ENCODE assay signal across 8 cellular contexts in the genomic region with DNA sequence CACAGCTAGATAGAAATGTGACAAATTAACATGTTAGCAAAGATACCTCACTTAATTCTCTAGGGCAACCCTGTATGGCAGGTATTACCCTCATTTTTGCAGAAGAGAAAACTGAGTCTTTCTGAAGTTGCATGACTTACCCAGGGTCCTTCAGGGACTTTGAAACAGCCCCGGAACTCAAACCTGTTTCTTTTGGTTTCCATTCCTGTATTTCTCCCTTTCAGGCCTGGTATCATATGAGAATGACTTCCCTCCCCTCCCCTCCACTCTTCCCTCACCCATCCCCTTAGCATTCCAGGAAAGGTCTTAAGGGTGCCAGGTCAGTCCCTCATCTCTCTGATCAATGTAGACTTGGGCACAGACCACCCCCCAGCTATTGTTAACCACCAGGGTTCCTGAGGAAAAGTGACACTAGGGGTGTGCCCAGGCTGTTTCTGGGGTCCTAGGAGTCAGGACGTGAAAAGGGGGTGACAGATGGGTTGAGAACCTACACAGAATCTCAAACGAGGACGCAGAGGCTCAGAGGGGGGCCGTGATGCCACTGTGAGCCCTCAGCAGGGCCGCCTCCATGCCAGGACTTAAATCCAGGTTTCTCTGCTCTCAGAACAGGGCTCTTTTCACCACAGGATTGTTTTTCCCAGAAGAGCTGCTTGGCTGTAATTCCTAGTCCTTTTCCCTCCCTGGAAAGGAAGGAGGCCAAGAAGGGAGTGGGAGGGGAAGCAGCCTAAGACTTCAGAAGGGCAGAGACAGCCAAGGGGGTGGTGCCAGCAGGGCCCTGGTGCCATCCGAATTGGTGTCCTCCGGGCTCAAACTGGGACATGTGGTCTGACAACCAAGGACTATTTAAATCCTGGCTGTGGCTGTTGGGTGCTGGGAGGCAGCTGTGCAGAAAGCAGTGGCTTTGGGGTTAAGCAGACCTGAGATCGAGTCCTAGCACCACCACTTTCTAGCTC. TPM values are rescaled to one million over a fixed set of nuclear protein-coding genes. Genes with fewer than 3 reads are reported as not detected.
DNase-seq lines count a peak whose midpoint lies in the region; ATAC-seq and TF ChIP-seq lines count a peak whose summit lies in the region.

No MANE protein-coding gene starts in this region.

- H3K9me3 ChIP-seq in DOHH2 (ENCODE audit: control insufficient read depth, insufficient read depth, low read length) (no peaks in the 10 kb centered on the region), RWPE2 (ENCODE audit: severe bottlenecking) (no peaks in the 10 kb centered on the region), gastroesophageal sphincter (no peaks in the 10 kb centered on the region), prostate gland (no peaks in the 10 kb centered on the region)

- WGBS in gastroesophageal sphincter (ENCODE audit: low coverage in 1 of 2), 2 donors, result 15 to 42% methylated on average over 1 to 9 of the region's 9 CpGs
- 19% methylated on average over 9 of the region's 9 CpGs for WGBS in prostate gland

- TF ChIP-seq EP300 in gastroesophageal sphincter (IDR thresholded peaks at IDR 0.05), result no peak

- TF ChIP-seq POLR2A in gastroesophageal sphincter (IDR thresholded peaks at IDR 0.05) (no peak), prostate gland (IDR thresholded peaks at IDR 0.05) (no peak)

- H3K36me3 ChIP-seq in DOHH2 (ENCODE audit: control insufficient read depth, low read length) (peaks cover 6% of the 10 kb centered on the region), RWPE2 (ENCODE audit: low read depth) (no peaks in the 10 kb centered on the region; the same call in 1 of the 2 replicates), gastroesophageal sphincter (no peaks in the 10 kb centered on the region), prostate gland (no peaks in the 10 kb centered on the region)

- POLR2A ChIA-PET in HEK293T (lab: Yijun Ruan, JAX), result no interaction called here

- H3K79me2 ChIP-seq in DOHH2 (ENCODE audit: control insufficient read depth, low read length), result peaks cover 26% of the 10 kb centered on the region

- H3K27ac ChIP-seq in DOHH2 (ENCODE audit: low read depth, low read length), result 0 out of 2 replicates have a peak overlapping the region, but pooled peaks have one; percentile 0
- peak overlapping the region; percentile 83 for H3K27ac ChIP-seq in RWPE2 (ENCODE audit: poor library complexity, severe bottlenecking)
- peak overlapping the region; percentile 90 to 100 (median 99) for H3K27ac ChIP-seq in gastroesophageal sphincter
- peak overlapping the region; percentile 100 for H3K27ac ChIP-seq in prostate gland

- no peaks in the 10 kb centered on the region for H3K9me2 ChIP-seq in DOHH2 (replicated peaks; ENCODE audit: control insufficient read depth, low read length)

- CTCF ChIA-PET in HEK293T (lab: Yijun Ruan, JAX), result no interaction called here

- TF ChIP-seq CTCF in DOHH2 (IDR thresholded peaks at IDR 0.05; ENCODE audit: low read depth, low read length, poor library complexity, severe bottlenecking) (no peak), RWPE2 (IDR thresholded peaks at IDR 0.05; ENCODE audit: poor library complexity, severe bottlenecking) (no peak), gastroesophageal sphincter (IDR thresholded peaks at IDR 0.05) (no peak), prostate gland (IDR thresholded peaks at IDR 0.05) (no peak)

- intact Hi-C loops in prostate gland (cut with DNase I), result loop anchor here (5.0 kb wide), 3 partner anchors 35 to 110 kb away; a partner anchor contains a TSS

- no peaks in the 10 kb centered on the region for H4K20me1 ChIP-seq in DOHH2 (ENCODE audit: control insufficient read depth, insufficient read depth, low read depth, low read length)

- H3K4me1 ChIP-seq in DOHH2 (ENCODE audit: control insufficient read depth, low read length) (peaks cover 45% of the 10 kb centered on the region), RWPE2 (ENCODE audit: insufficient read depth, poor library complexity, severe bottlenecking) (peaks cover 3% of the 10 kb centered on the region), gastroesophageal sphincter (peaks cover 7 to 52% (median 27%) of the 10 kb centered on the region in 3 donors), prostate gland (replicated peaks) (peaks cover 9% of the 10 kb centered on the region)

- H3K4me2 ChIP-seq in DOHH2 (ENCODE audit: low read length), result no peak overlapping the region

- DNase-seq in RWPE2 (ENCODE audit: low spot score) (no peak), prostate gland (ENCODE audit: low spot score) (peak; percentile 41), HEK293T (ENCODE audit: extremely low spot score) (no peak), cortex of kidney (lab: John Stamatoyannopoulos, UW) (no peak)

- no peak for ATAC-seq in RWPE2 (ENCODE audit: low read depth)
- ATAC-seq in gastroesophageal sphincter, result no peak
- ATAC-seq in HG02678 (IDR thresholded peaks at IDR 0.05; ENCODE audit: unreplicated experiment), result no peak
- ATAC-seq in HG02970 (IDR thresholded peaks at IDR 0.05; ENCODE audit: low FRiP score, unreplicated experiment), result no peak

- H3F3A ChIP-seq in DOHH2 (ENCODE audit: control insufficient read depth, insufficient read depth), result peaks cover 23% of the 10 kb centered on the region

- H3K27me3 ChIP-seq in DOHH2 (ENCODE audit: control insufficient read depth, low read length) (no peaks in the 10 kb centered on the region), RWPE2 (ENCODE audit: insufficient read depth, poor library complexity, severe bottlenecking) (no peaks in the 10 kb centered on the region), gastroesophageal sphincter (no peaks in the 10 kb centered on the region), prostate gland (replicated peaks; ENCODE audit: insufficient read depth) (no peaks in the 10 kb centered on the region)

- no peak overlapping the region for H3K4me3 ChIP-seq in DOHH2 (ENCODE audit: low read length)
- no peak overlapping the region for H3K4me3 ChIP-seq in RWPE2 (ENCODE audit: severe bottlenecking)
- H3K4me3 ChIP-seq in gastroesophageal sphincter, result peak overlapping the region in 1 of 2 donors; percentile 19
- H3K4me3 ChIP-seq in prostate gland, result no peak overlapping the region

TF ChIP-seq in HEK293T, 16 proteins besides CTCF, POLR2A, EP300 and RAD21:
- TF ChIP-seq ELF4 (IDR thresholded peaks at IDR 0.05), result no peak
- no peak for TF ChIP-seq FOXK2 (IDR thresholded peaks at IDR 0.05)
- no peak for TF ChIP-seq NFRKB (IDR thresholded peaks at IDR 0.05)

RNA-seq across cellular contexts. Expression of a gene that starts 2.1 kb away (rescaled TPM):
- total RNA-seq in gastroesophageal sphincter (100 to 1,000 TPM in 1 of 4 donors, 10 to 100 TPM in 3; 74.7 to 107 (median 79.8) TPM), prostate gland (10 to 100 TPM; 42.0 to 63.6 TPM)

Comparison
In these comparisons a context has a peak if more than half of its experiments do, and no peak if none do; other contexts are left out.
1. H3K27ac ChIP-seq: peak in every context shown above with its lines; median percentile 100 in prostate gland; 99 in gastroesophageal sphincter; 83 in RWPE2; 0 in DOHH2.